Comparison of ENCODE assay signal across 24 cellular contexts in genomic region chr13:85558118-85558517, GRCh38.
"Had no signal": no experiment of that assay in that cellular context is flagged by ENCODE, and none has a peak within 500 bp of the region (broad histone marks: within the 10 kb centered on the region; RNA-seq: fewer than 3 reads in every experiment).

No MANE protein-coding gene starts in this region.

- H3K27ac Mint-ChIP-seq: naive thymus-derived CD8-positive, alpha-beta T cell had no signal

- H3K4me1 ChIP-seq: gastroesophageal sphincter, right atrium auricular region, stomach, transverse colon had no signal

- H3K9me3 Mint-ChIP-seq: neural crest cell had no signal

- H3K4me3 ChIP-seq: dorsolateral prefrontal cortex, gastroesophageal sphincter, lung, ovary, right atrium auricular region, sigmoid colon, skin epidermis, stomach, thoracic aorta, transverse colon had no signal

- H3K27me3 ChIP-seq: dorsolateral prefrontal cortex, gastroesophageal sphincter, ovary, right atrium auricular region, sigmoid colon, stomach, transverse colon had no signal

- H3K27ac ChIP-seq: dorsolateral prefrontal cortex, gastroesophageal sphincter, ovary, right atrium auricular region, sigmoid colon, skin epidermis, stomach, thoracic aorta, transverse colon had no signal

- H3K36me3 Mint-ChIP-seq: naive thymus-derived CD8-positive, alpha-beta T cell had no signal

- H3K4me1 Mint-ChIP-seq: naive thymus-derived CD8-positive, alpha-beta T cell; neural crest cell had no signal

- DNase-seq: cortex of kidney; dorsolateral prefrontal cortex; effector CD8-positive, alpha-beta T cell; foreskin fibroblast; glutamatergic neuron; islet precursor cell; left cardiac atrium; left ventricle myocardium superior; mesendoderm; naive thymus-derived CD8-positive, alpha-beta T cell; ovary; sigmoid colon; stimulated activated CD4-positive, alpha-beta T cell treated with anti-CD3 and anti-CD28 coated beads, Interleukin-12 subunit alpha, Interleukin-12 subunit beta, amount 100 ng/mL, for 4 hours; stimulated activated naive CD4-positive, alpha-beta T cell; stomach; substantia nigra; transverse colon had no signal

- H3K9me3 ChIP-seq: gastroesophageal sphincter, ovary, right atrium auricular region, sigmoid colon, stomach, thoracic aorta, transverse colon had no signal

- ATAC-seq: esophagus mucosa; gastroesophageal sphincter; left cardiac atrium; left ventricle myocardium superior; naive thymus-derived CD8-positive, alpha-beta T cell had no signal

- H3K4me3 Mint-ChIP-seq: naive thymus-derived CD8-positive, alpha-beta T cell; neural crest cell had no signal

- H3K36me3 ChIP-seq: gastroesophageal sphincter, ovary, right atrium auricular region, sigmoid colon, stomach, thoracic aorta, transverse colon had no signal
